14 cellular contexts compared by ENCODE assay signal in the genomic region with DNA sequence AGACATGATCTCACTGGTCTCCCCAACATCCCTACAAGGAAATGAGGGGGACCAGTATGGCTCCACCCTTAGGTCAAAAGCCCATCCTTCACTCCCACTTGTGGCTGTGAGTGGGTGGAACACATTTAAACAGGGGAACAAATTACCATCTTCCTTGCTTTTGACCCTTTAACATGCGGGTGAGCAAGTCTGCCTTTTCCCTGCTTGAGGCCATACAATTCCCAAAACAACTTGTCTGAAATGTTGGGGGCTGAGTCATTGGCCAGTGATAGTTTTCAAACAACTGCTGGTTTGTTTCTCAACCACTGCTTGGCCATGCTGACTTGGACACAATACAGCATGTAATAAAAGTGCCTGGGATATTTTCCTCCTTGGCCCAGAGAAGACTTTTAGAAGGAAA. TPM values are rescaled to one million over a fixed set of nuclear protein-coding genes. Genes with fewer than 3 reads are reported as not detected.
DNase-seq lines count a peak whose midpoint lies in the region; ATAC-seq and TF ChIP-seq lines count a peak whose summit lies in the region.
"Had no signal": no experiment of that assay in that cellular context is flagged by ENCODE, and none has a peak within 500 bp of the region (broad histone marks: within the 10 kb centered on the region; RNA-seq: fewer than 3 reads in every experiment).

No MANE protein-coding gene starts in this region.

- H4K91ac ChIP-seq in IMR-90 (ENCODE audit: insufficient read depth, low read depth, low read length), result peak overlapping the region; percentile 78

- TF ChIP-seq CTCF in IMR-90 (conservative IDR thresholded peaks at IDR 0.05; ENCODE audit: low read depth, low read length) (no peak), epithelial cell of esophagus (IDR thresholded peaks at IDR 0.05; ENCODE audit: insufficient read depth, low read depth, low read length, missing control alignments) (no peak), lung (IDR thresholded peaks at IDR 0.05; ENCODE audit: control extremely low read depth, extremely low read depth) (no peak), upper lobe of right lung (IDR thresholded peaks at IDR 0.05) (no peak), natural killer cell (IDR thresholded peaks at IDR 0.05) (no peak)

- H3K23ac ChIP-seq in IMR-90 (ENCODE audit: low read depth, low read length), result peak overlapping the region; percentile 57; the same call in 1 of the 2 replicates

- no peaks in the 10 kb centered on the region for H3K27me3 Mint-ChIP-seq in natural killer cell (ENCODE audit: low read depth in 2 of 2)
- H3K27me3 Mint-ChIP-seq: IgD-negative memory B cell; stimulated activated naive CD8-positive, alpha-beta T cell treated with anti-CD3 and anti-CD28 coated beads, Interleukin-15, amount 100 ng/mL, for 72 hours had no signal

- peak overlapping the region; percentile 95 for H3K27ac ChIP-seq in IMR-90 (ENCODE audit: insufficient read depth, low read length)
- peak overlapping the region; percentile 41 to 45 for H3K27ac ChIP-seq in lung (ENCODE audit: low read depth in 1 of 2, low read length in 1 of 2)
- no peak overlapping the region for H3K27ac ChIP-seq in upper lobe of right lung
- H3K27ac ChIP-seq: PC-9 had no signal

- H2BK5ac ChIP-seq in IMR-90 (ENCODE audit: low read depth, low read length, poor library complexity, severe bottlenecking), result peak overlapping the region; percentile 88

- no peaks in the 10 kb centered on the region for H3K4me1 Mint-ChIP-seq in natural killer cell
- H3K4me1 Mint-ChIP-seq: IgD-negative memory B cell; naive thymus-derived CD8-positive, alpha-beta T cell; stimulated activated naive CD8-positive, alpha-beta T cell treated with anti-CD3 and anti-CD28 coated beads, Interleukin-15, amount 100 ng/mL, for 72 hours had no signal

- POLR2A ChIA-PET in IMR-90 (lab: Charles Lee; ENCODE audit: unreplicated experiment), result no interaction called here

- no peak overlapping the region; the same call in 1 of the 2 replicates for H3K56ac ChIP-seq in IMR-90 (ENCODE audit: extremely low read depth, insufficient read depth, low read length)

- no peak for TF ChIP-seq POLR2A in IMR-90 (IDR thresholded peaks at IDR 0.05; ENCODE audit: low read depth, low read length)

- H3K36me3 Mint-ChIP-seq in natural killer cell, result no peaks in the 10 kb centered on the region
- H3K36me3 Mint-ChIP-seq: IgD-negative memory B cell; naive thymus-derived CD8-positive, alpha-beta T cell had no signal

- H2AK9ac ChIP-seq in IMR-90 (replicated peaks; ENCODE audit: low read depth, low read length, poor library complexity), result no peak overlapping the region

- H3K9ac ChIP-seq in IMR-90 (ENCODE audit: low read depth, low read length), result no peak overlapping the region

- H3K4me3 Mint-ChIP-seq in natural killer cell, result no peak overlapping the region
- H3K4me3 Mint-ChIP-seq: IgD-negative memory B cell; naive thymus-derived CD8-positive, alpha-beta T cell; stimulated activated naive CD8-positive, alpha-beta T cell treated with anti-CD3 and anti-CD28 coated beads, Interleukin-15, amount 100 ng/mL, for 72 hours had no signal

- H3K27ac Mint-ChIP-seq in natural killer cell, result no peak overlapping the region
- H3K27ac Mint-ChIP-seq: IgD-negative memory B cell; naive thymus-derived CD8-positive, alpha-beta T cell; stimulated activated naive CD8-positive, alpha-beta T cell treated with anti-CD3 and anti-CD28 coated beads, Interleukin-15, amount 100 ng/mL, for 72 hours had no signal

- no peak overlapping the region for H3K4me3 ChIP-seq in IMR-90 (ENCODE audit: insufficient read depth, low read depth, low read length)
- no peak overlapping the region for H3K4me3 ChIP-seq in epithelial cell of esophagus (ENCODE audit: low read length)
- H3K4me3 ChIP-seq in lung, result no peak overlapping the region
- no peak overlapping the region for H3K4me3 ChIP-seq in upper lobe of right lung
- H3K4me3 ChIP-seq: PC-9 had no signal

- in situ Hi-C loops in IMR-90 (cut with MboI; ENCODE audit: low sequenced_read_pairs), result no loop called here

- peaks cover 0 to 2% of the 10 kb centered on the region in 2 donors for H3K9me3 Mint-ChIP-seq in natural killer cell
- H3K9me3 Mint-ChIP-seq: IgD-negative memory B cell; stimulated activated naive CD8-positive, alpha-beta T cell treated with anti-CD3 and anti-CD28 coated beads, Interleukin-15, amount 100 ng/mL, for 72 hours had no signal

- peak overlapping the region; percentile 91 for H2BK120ac ChIP-seq in IMR-90 (ENCODE audit: low read depth, low read length)

- peak overlapping the region; percentile 83 for H2BK20ac ChIP-seq in IMR-90 (ENCODE audit: low read depth, low read length)

- no peaks in the 10 kb centered on the region for H3K9me3 ChIP-seq in IMR-90 (ENCODE audit: control insufficient read depth, insufficient read depth, low read length)
- H3K9me3 ChIP-seq in lung (ENCODE audit: control insufficient read depth in 2 of 2, insufficient read depth in 1 of 2, low read length in 1 of 2), result no peaks in the 10 kb centered on the region
- no peaks in the 10 kb centered on the region for H3K9me3 ChIP-seq in upper lobe of right lung

- no peak overlapping the region for H2AFZ ChIP-seq in IMR-90 (replicated peaks; ENCODE audit: low read length, poor library complexity)
- H2AFZ ChIP-seq: PC-9 had no signal

- peak overlapping the region; percentile 90; the same call in 2 of the 3 replicates for H2BK15ac ChIP-seq in IMR-90 (ENCODE audit: low read depth, low read length)

- H2AK5ac ChIP-seq in IMR-90 (ENCODE audit: low read depth, low read length), result peak overlapping the region; percentile 59

- H3K18ac ChIP-seq in IMR-90 (ENCODE audit: low read depth, low read length), result peak overlapping the region; percentile 89

- DNase-seq in IMR-90 (peak; percentile 95), epithelial cell of esophagus (ENCODE audit: low read depth) (peak; percentile 76), lung (ENCODE audit: low spot score) (no peak), upper lobe of right lung (no peak), activated gamma-delta T cell treated with Interleukin-2 at 50 U/mL for 16 hours (no peak), NCI-H69 (lab: John Stamatoyannopoulos, UW) (no peak), natural killer cell (no peak)
- DNase-seq: naive thymus-derived CD8-positive, alpha-beta T cell; NCI-H2081; PC-9; stimulated activated CD4-positive, alpha-beta T cell treated with anti-CD3 and anti-CD28 coated beads, Interleukin-1b, Interleukin-23, amount 100 ng/mL, for 48 hours; stimulated activated naive CD8-positive, alpha-beta T cell treated with anti-CD3 and anti-CD28 coated beads, Interleukin-15, amount 100 ng/mL, for 72 hours had no signal

- TF ChIP-seq RAD21 in IMR-90 (IDR thresholded peaks at IDR 0.05; ENCODE audit: low read length), result no peak

- peak overlapping the region; percentile 9 to 84; a peak in 1 of 4 replicates for H4K8ac ChIP-seq in IMR-90 (ENCODE audit: low read depth in 2 of 2, low read length in 2 of 2)

- intact Hi-C loops in IMR-90 (cut with micrococcal nuclease) (no loop called here), upper lobe of right lung (cut with DNase I) (no loop called here), natural killer cell (cut with micrococcal nuclease) (no loop called here)

- peaks cover 8 to 43% of the 10 kb centered on the region in 2 experiments; a peak in 3 of 4 replicates for H3K79me1 ChIP-seq in IMR-90 (ENCODE audit: low read depth in 1 of 2, low read length in 2 of 2)

- peak overlapping the region; percentile 78 for H3K4ac ChIP-seq in IMR-90 (ENCODE audit: low read depth, low read length)

- ATAC-seq in IMR-90 (ENCODE audit: low read depth) (peak; percentile 90), lung (ENCODE audit: insufficient read depth, low FRiP score) (peak; percentile 50), upper lobe of right lung (peak; percentile 36), natural killer cell (no peak), HG02981 (IDR thresholded peaks at IDR 0.05; ENCODE audit: unreplicated experiment) (no peak)
- ATAC-seq: naive thymus-derived CD8-positive, alpha-beta T cell; stimulated activated naive CD8-positive, alpha-beta T cell treated with anti-CD3 and anti-CD28 coated beads, Interleukin-15, amount 100 ng/mL, for 72 hours had no signal

- WGBS in IMR-90 (ENCODE audit: extremely low coverage in 2 of 2, insufficient read length in 1 of 2), 2 experiments, result no CpG with 5 or more reads among the region's 1 CpG
- WGBS in lung, 2 donors, result 82 to 85% methylated on average over 1 of the region's 1 CpG

- BruUV-seq in IMR-90 (replicated peaks; lab: Mats Ljungman, UMichigan), result no TSS peak

- H3K27me3 ChIP-seq in IMR-90 (ENCODE audit: control insufficient read depth, insufficient read depth, low read length), result no peaks in the 10 kb centered on the region
- no peaks in the 10 kb centered on the region for H3K27me3 ChIP-seq in lung (ENCODE audit: control insufficient read depth, insufficient read depth)
- no peaks in the 10 kb centered on the region for H3K27me3 ChIP-seq in upper lobe of right lung

- 0 out of 2 replicates have a peak, but pooled peaks cover 3% of the 10 kb centered on the region for H3K9me1 ChIP-seq in IMR-90 (ENCODE audit: insufficient read depth, low read length)

- H3K4me2 ChIP-seq in IMR-90 (ENCODE audit: low read depth, low read length), result peak overlapping the region; percentile 73
- H3K4me2 ChIP-seq: PC-9 had no signal

- peak overlapping the region; percentile 42 for H4K5ac ChIP-seq in IMR-90 (ENCODE audit: low read depth, low read length)

- H3K4me1 ChIP-seq in IMR-90 (ENCODE audit: control insufficient read depth, insufficient read depth, low read length) (peaks cover 4% of the 10 kb centered on the region), lung (ENCODE audit: control insufficient read depth in 2 of 2, insufficient read depth in 2 of 2, low read length in 2 of 2) (peaks cover 1 to 6% of the 10 kb centered on the region in 2 donors), upper lobe of right lung (no peaks in the 10 kb centered on the region)

- CTCF ChIA-PET in IMR-90 (lab: Yijun Ruan, JAX), result no interaction called here

- peak overlapping the region; percentile 65 for H3K14ac ChIP-seq in IMR-90 (replicated peaks; ENCODE audit: low read depth, low read length)

- H3K36me3 ChIP-seq in IMR-90 (ENCODE audit: control insufficient read depth, insufficient read depth, low read length) (no peaks in the 10 kb centered on the region), lung (ENCODE audit: control insufficient read depth in 2 of 2, insufficient read depth in 2 of 2, low read length in 2 of 2) (no peaks in the 10 kb centered on the region), upper lobe of right lung (no peaks in the 10 kb centered on the region)

- dilution Hi-C loops in IMR-90 (cut with HindIII; ENCODE audit: low sequenced_read_pairs, unreplicated experiment), result no loop called here

- no peaks in the 10 kb centered on the region for H4K20me1 ChIP-seq in IMR-90 (ENCODE audit: insufficient read depth, low read length)

TF ChIP-seq in IMR-90, 13 proteins besides CTCF, POLR2A, EP300 and RAD21 (continues in another document):
- TF ChIP-seq MAZ (IDR thresholded peaks at IDR 0.05; ENCODE audit: borderline replicate concordance, low read depth, low read length), result 0 out of 2 replicates have a peak, but pooled peaks have one; percentile 16

RNA-seq across cellular contexts. Expression of a gene that starts 39.6 kb away (rescaled TPM):
- total RNA-seq in IMR-90 (2012; rRNA removed), result 109 and 119 TPM in 2 replicates
- 133 and 151 TPM in 2 replicates for polyA plus RNA-seq in IMR-90 (2012; rRNA removed)
- polyA plus RNA-seq in IMR-90 (2012; cell fraction: cytosol; rRNA removed), result 59.3 and 60.5 TPM in 2 replicates
- 44.8 and 87.0 TPM in 2 replicates for polyA plus RNA-seq in IMR-90 (2012; cell fraction: nucleus; rRNA removed; ENCODE audit: low replicate concordance)
- total RNA-seq in lung, result 10 to 100 TPM; 50.6 to 84.6 TPM
- polyA plus RNA-seq in lung, result 10 to 100 TPM; 19.5 to 63.6 TPM
- 95.1 TPM for total RNA-seq in upper lobe of right lung
- total RNA-seq in natural killer cell, result under 1 TPM in 2 of 3 donors, not detected in 1; 0.12 to 0.23 TPM
- polyA plus RNA-seq: IgD-negative memory B cell; naive thymus-derived CD8-positive, alpha-beta T cell had no signal

Comparison
In these comparisons a context has a peak if more than half of its experiments do, and no peak if none do; other contexts are left out.
1. ATAC-seq: peak in IMR-90 (single experiment), lung (single experiment) and upper lobe of right lung (single experiment); none in natural killer cell (0 of 3) and HG02981 (single experiment).
2. DNase-seq: peak in IMR-90 (single experiment) and epithelial cell of esophagus (single experiment); none in lung (single experiment), upper lobe of right lung (single experiment), activated gamma-delta T cell treated with Interleukin-2 at 50 U/mL for 16 hours (single experiment), NCI-H69 (single experiment) and natural killer cell (single experiment).
3. RNA of a gene that starts 39.6 kb away (total RNA-seq): 109 to 119 TPM in IMR-90, 95.1 TPM in upper lobe of right lung (single experiment) and 50.6 to 84.6 TPM in lung; 0.12 to 0.23 TPM in natural killer cell; every median in the first group is over 10 times any median in the second.